In the genomic region with DNA sequence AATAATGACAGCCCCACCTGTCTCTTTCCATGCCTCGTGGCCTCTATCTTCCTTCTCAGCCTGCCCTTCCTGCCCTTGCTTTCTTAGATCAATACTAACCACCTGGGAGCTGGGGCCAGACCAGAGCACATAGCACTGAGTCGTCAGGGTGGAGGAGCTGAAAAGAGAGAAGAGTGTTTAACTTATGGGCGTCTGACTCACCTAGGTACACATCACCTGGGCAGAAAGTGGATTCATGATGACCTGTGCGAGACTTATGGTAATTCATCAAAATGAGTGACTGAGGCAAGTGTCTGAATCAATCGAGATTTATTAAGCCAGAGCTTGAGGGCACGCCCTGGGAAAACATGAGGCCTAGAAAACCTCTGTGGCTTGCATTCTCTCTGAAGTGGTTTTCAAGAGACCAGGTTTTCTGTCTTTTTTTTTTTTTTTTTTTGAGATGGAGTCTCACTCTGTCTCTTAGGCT, we compare ENCODE assay signal across 9 cellular contexts. TPM values are rescaled to one million over a fixed set of nuclear protein-coding genes. Genes with fewer than 3 reads are reported as not detected.
DNase-seq lines count a peak whose midpoint lies in the region; ATAC-seq and TF ChIP-seq lines count a peak whose summit lies in the region.
"Had no signal": no experiment of that assay in that cellular context is flagged by ENCODE, and none has a peak within 500 bp of the region (broad histone marks: within the 10 kb centered on the region; RNA-seq: fewer than 3 reads in every experiment).

No MANE protein-coding gene starts in this region.

- H2BK12ac ChIP-seq in trophoblast cell (ENCODE audit: low read length) = no peak overlapping the region

- WGBS in trophoblast cell (ENCODE audit: extremely low coverage, insufficient coverage, insufficient read length) = no CpG with 5 or more reads among the region's 6 CpGs
- WGBS in SK-N-SH (ENCODE audit: low lambda C conversion rate) = 3% methylated on average over 6 of the region's 6 CpGs

- H3K27me3 ChIP-seq in trophoblast cell (ENCODE audit: insufficient read depth, low read length) (no peaks in the 10 kb centered on the region), SK-N-SH (ENCODE audit: insufficient read depth) (peaks cover 43% of the 10 kb centered on the region)

- H3K23ac ChIP-seq in trophoblast cell (ENCODE audit: low read length) = no peak overlapping the region

- peaks cover 41 to 51% (median 42%) of the 10 kb centered on the region in 3 donors for H3K4me1 Mint-ChIP-seq in T-cell
- H3K4me1 Mint-ChIP-seq in activated naive CD8-positive, alpha-beta T cell treated with anti-CD3 and anti-CD28 coated beads for 36 hours = peaks cover 32% of the 10 kb centered on the region

- H3K79me2 ChIP-seq in trophoblast cell (ENCODE audit: control insufficient read depth, insufficient read depth, low read length, poor library complexity) = no peaks in the 10 kb centered on the region
- H3K79me2 ChIP-seq in SK-N-SH (ENCODE audit: insufficient read depth) = no peaks in the 10 kb centered on the region

- no peaks in the 10 kb centered on the region for H3K79me1 ChIP-seq in trophoblast cell (ENCODE audit: low read length)

- no peaks in the 10 kb centered on the region for H3K9me3 Mint-ChIP-seq in T-cell
- H3K9me3 Mint-ChIP-seq in activated naive CD8-positive, alpha-beta T cell treated with anti-CD3 and anti-CD28 coated beads for 36 hours = no peaks in the 10 kb centered on the region

- H3K27ac ChIP-seq in trophoblast cell (ENCODE audit: low read depth, low read length) (no peak overlapping the region), SK-N-SH (ENCODE audit: low read depth in 2 of 2, low read length in 1 of 2) (no peak overlapping the region)

- no peak overlapping the region for H3K9ac ChIP-seq in trophoblast cell (ENCODE audit: low read length)
- no peak overlapping the region for H3K9ac ChIP-seq in SK-N-SH

- no peak overlapping the region for H2BK5ac ChIP-seq in trophoblast cell (ENCODE audit: low read depth, low read length, poor library complexity)

- H3K4me1 ChIP-seq in trophoblast cell (ENCODE audit: control insufficient read depth in 1 of 2, insufficient read depth in 2 of 2, low read length in 2 of 2) (no peaks in the 10 kb centered on the region), SK-N-SH (ENCODE audit: control insufficient read depth in 1 of 2, insufficient read depth in 2 of 2, low read depth in 1 of 2, low read length in 1 of 2) (no peaks in the 10 kb centered on the region)

- no peak for TF ChIP-seq RAD21 in SK-N-SH (IDR thresholded peaks at IDR 0.05; ENCODE audit: low read length)

- peak; percentile 70 to 90 (median 78) for ATAC-seq in T-cell (replicated peaks in 1 of 4)
- no peak for ATAC-seq in HG03175 (IDR thresholded peaks at IDR 0.05; ENCODE audit: unreplicated experiment)

- H4K20me1 ChIP-seq in SK-N-SH (ENCODE audit: insufficient read depth) = no peaks in the 10 kb centered on the region

- no peaks in the 10 kb centered on the region for H3K9me2 ChIP-seq in SK-N-SH

- no peaks in the 10 kb centered on the region for H3K9me3 ChIP-seq in trophoblast cell (ENCODE audit: insufficient read depth, low read depth, low read length)
- no peaks in the 10 kb centered on the region for H3K9me3 ChIP-seq in SK-N-SH

- peaks cover 32 to 61% of the 10 kb centered on the region in 2 donors for H3K27me3 Mint-ChIP-seq in T-cell
- H3K27me3 Mint-ChIP-seq in activated naive CD8-positive, alpha-beta T cell treated with anti-CD3 and anti-CD28 coated beads for 36 hours = peaks cover 86% of the 10 kb centered on the region

- no peak overlapping the region for H3K4me2 ChIP-seq in trophoblast cell (ENCODE audit: low read length)
- no peak overlapping the region for H3K4me2 ChIP-seq in SK-N-SH

- no peaks in the 10 kb centered on the region for H3F3A ChIP-seq in SK-N-SH (replicated peaks; ENCODE audit: insufficient read depth)

- POLR2A ChIA-PET in T-cell (lab: Charles Lee) (no interaction called here), SK-N-SH (lab: Yijun Ruan, JAX) (no interaction called here)

- H2BK120ac ChIP-seq in trophoblast cell (ENCODE audit: insufficient read depth, low read length, poor library complexity) = no peak overlapping the region

- no peak overlapping the region for H4K91ac ChIP-seq in trophoblast cell (ENCODE audit: low read depth, low read length)

- no peak overlapping the region for H4K12ac ChIP-seq in trophoblast cell (ENCODE audit: low read depth, low read length)

- no peak overlapping the region for H3K27ac Mint-ChIP-seq in T-cell
- H3K27ac Mint-ChIP-seq in activated naive CD8-positive, alpha-beta T cell treated with anti-CD3 and anti-CD28 coated beads for 36 hours = no peak overlapping the region

- no peaks in the 10 kb centered on the region for H3K36me3 Mint-ChIP-seq in T-cell
- no peaks in the 10 kb centered on the region for H3K36me3 Mint-ChIP-seq in activated naive CD8-positive, alpha-beta T cell treated with anti-CD3 and anti-CD28 coated beads for 36 hours

- peak overlapping the region in 2 of 3 donors; percentile 5 to 68 for H3K4me3 Mint-ChIP-seq in T-cell
- H3K4me3 Mint-ChIP-seq in activated naive CD8-positive, alpha-beta T cell treated with anti-CD3 and anti-CD28 coated beads for 36 hours = no peak overlapping the region

- TF ChIP-seq EP300 in SK-N-SH (IDR thresholded peaks at IDR 0.05; ENCODE audit: borderline replicate concordance in 1 of 2, low read depth in 1 of 2, low read length in 1 of 2) = no peak

- H4K8ac ChIP-seq in trophoblast cell (ENCODE audit: low read depth, low read length) = no peak overlapping the region

- TF ChIP-seq CTCF in SK-N-SH (IDR thresholded peaks at IDR 0.05) = no peak

- no peak overlapping the region for H3K14ac ChIP-seq in trophoblast cell (ENCODE audit: low read length)

- H2AFZ ChIP-seq in trophoblast cell (ENCODE audit: insufficient read depth, low read length, poor library complexity) (no peak overlapping the region), SK-N-SH (ENCODE audit: low read depth) (no peak overlapping the region)

- DNase-seq in DMS79 treated with DMSO at 0.1 percent for 48 hours (lab: John Stamatoyannopoulos, UW) (peak; percentile 98), T-cell (peak in 32 of 34 experiments; percentile 7 to 57 (median 38)), trophoblast cell (no peak), SK-N-SH (no peak), NCI-H2171 (lab: John Stamatoyannopoulos, UW) (no peak)
- DNase-seq in activated naive CD8-positive, alpha-beta T cell treated with anti-CD3 and anti-CD28 coated beads for 36 hours = peak; percentile 57
- peak; percentile 44 to 47 for DNase-seq in stimulated activated CD4-positive, alpha-beta T cell treated with anti-CD3 and anti-CD28 coated beads, Interleukin-2, amount 100 ng/mL, for 24 hours

- no peak overlapping the region for H3K18ac ChIP-seq in trophoblast cell (ENCODE audit: low read length)

- H3K4me3 ChIP-seq in trophoblast cell (ENCODE audit: low read depth, low read length) = no peak overlapping the region
- H3K4me3 ChIP-seq in SK-N-SH (ENCODE audit: low read depth in 2 of 2, low read length in 1 of 2) = no peak overlapping the region

- H3K36me3 ChIP-seq in trophoblast cell (ENCODE audit: control insufficient read depth in 1 of 2, insufficient read depth in 2 of 2, low read length in 2 of 2) (no peaks in the 10 kb centered on the region), SK-N-SH (replicated peaks in 1 of 2; ENCODE audit: control insufficient read depth in 1 of 2, insufficient read depth in 2 of 2, low read length in 1 of 2) (no peaks in the 10 kb centered on the region)

- no peak overlapping the region for H2AK5ac ChIP-seq in trophoblast cell (ENCODE audit: low read length)

- no peak overlapping the region for H3K4ac ChIP-seq in trophoblast cell (ENCODE audit: low read depth, low read length)

- CTCF ChIA-PET in T-cell (lab: Charles Lee) = interaction anchor here (0.7 to 1.9 kb wide), 4 partner anchors 17 to 44 kb away, joined by 3 to 13 read pairs (median 6); no protein-coding TSS in a partner anchor
- CTCF ChIA-PET in SK-N-SH (lab: Yijun Ruan, JAX) = interaction anchor here (0.8 to 1.5 kb wide), 4 partner anchors 10 to 21 kb away, joined by 3 to 6 read pairs (median 3); a partner anchor contains a TSS

TF ChIP-seq in SK-N-SH, 30 proteins besides CTCF, POLR2A, EP300 and RAD21 (continues in another document):
- TF ChIP-seq FOSL2 (IDR thresholded peaks at IDR 0.05; ENCODE audit: borderline replicate concordance, low read depth) (no peak), NRF1 (IDR thresholded peaks at IDR 0.05; ENCODE audit: low read depth, low read length) (no peak), NFIC (IDR thresholded peaks at IDR 0.05; ENCODE audit: borderline replicate concordance) (no peak), CHD2 (IDR thresholded peaks at IDR 0.05; ENCODE audit: low read length, partially characterized antibody) (no peak), TCF12 (IDR thresholded peaks at IDR 0.05) (no peak)

RNA-seq across cellular contexts. Expression of a gene that starts 19.2 kb away (rescaled TPM):
- total RNA-seq in T-cell = under 1 TPM in 3 of 5 donors, not detected in 2; 0.53 to 0.76 (median 0.67) TPM
- not detected for total RNA-seq in activated naive CD8-positive, alpha-beta T cell treated with anti-CD3 and anti-CD28 coated beads for 36 hours
- polyA plus RNA-seq in trophoblast cell (2013) = not detected in 2 replicates
- polyA plus RNA-seq in SK-N-SH (2012; rRNA removed) = not detected in 2 replicates
- polyA plus RNA-seq in SK-N-SH (2012; cell fraction: cytosol; rRNA removed) = not detected in 2 replicates
- polyA plus RNA-seq in SK-N-SH (2012; cell fraction: nucleus; rRNA removed) = not detected in 2 replicates
- total RNA-seq: NCI-H460 had no signal

RNA-seq across cellular contexts. Expression of a gene that starts 21.8 kb away (rescaled TPM):
- total RNA-seq in T-cell = not detected
- total RNA-seq in activated naive CD8-positive, alpha-beta T cell treated with anti-CD3 and anti-CD28 coated beads for 36 hours = not detected
- polyA plus RNA-seq in trophoblast cell (2013) = not detected in 2 replicates
- not detected in 2 replicates for polyA plus RNA-seq in SK-N-SH (2012; rRNA removed)
- not detected in 2 replicates for polyA plus RNA-seq in SK-N-SH (2012; cell fraction: cytosol; rRNA removed)
- polyA plus RNA-seq in SK-N-SH (2012; cell fraction: nucleus; rRNA removed) = not detected in 2 replicates
- total RNA-seq: NCI-H460 had no signal

Comparison
In these comparisons a context has a peak if more than half of its experiments do, and no peak if none do; other contexts are left out.
1. DNase-seq: peak in DMS79 treated with DMSO at 0.1 percent for 48 hours (single experiment), T-cell (32 of 34), activated naive CD8-positive, alpha-beta T cell treated with anti-CD3 and anti-CD28 coated beads for 36 hours (single experiment) and stimulated activated CD4-positive, alpha-beta T cell treated with anti-CD3 and anti-CD28 coated beads, Interleukin-2, amount 100 ng/mL, for 24 hours (2 of 2); none in trophoblast cell (0 of 2), SK-N-SH (single experiment) and NCI-H2171 (single experiment).